Comparison of ENCODE assay signal across 15 cellular contexts in genomic region chr2:99569393-99569792, GRCh38.
A peak's percentile ranks its signal among the peaks of the same experiment; 100 is the strongest.
DNase-seq lines count a peak whose midpoint lies in the region; ATAC-seq and TF ChIP-seq lines count a peak whose summit lies in the region.
"Had no signal": no experiment of that assay in that cellular context is flagged by ENCODE, and none has a peak within 500 bp of the region (broad histone marks: within the 10 kb centered on the region; RNA-seq: fewer than 3 reads in every experiment).

No MANE protein-coding gene starts in this region.

- DNase-seq in COR-L47 (lab: John Stamatoyannopoulos, UW) = peak; percentile 32
- peak; percentile 33 for DNase-seq in NCI-H1417 treated with DMSO at 0.1 percent for 48 hours (lab: John Stamatoyannopoulos, UW)
- DNase-seq in NCI-H526 treated with DMSO at 0.1 percent for 48 hours (lab: John Stamatoyannopoulos, UW) = peak; percentile 69
- peak; percentile 29 for DNase-seq in kidney glomerular epithelial cell (lab: John Stamatoyannopoulos, UW)
- DNase-seq in KG1 (lab: John Stamatoyannopoulos, UW) = no peak
- no peak for DNase-seq in WTC11 (ENCODE audit: low spot score)
- no peak for DNase-seq in HEK293T (ENCODE audit: extremely low spot score)
- DNase-seq: CD8-positive, alpha-beta T cell; DMS79; KBM-7; NCI-H187; NCI-H510A; SJCRH30 had no signal

- H3K9me3 Mint-ChIP-seq in WTC11 = no peaks in the 10 kb centered on the region
- H3K9me3 Mint-ChIP-seq: CD8-positive, alpha-beta T cell had no signal

- POLR2A ChIA-PET in WTC11 (lab: Charles Lee) (no interaction called here), HEK293T (lab: Yijun Ruan, JAX) (no interaction called here)

- CTCF ChIA-PET in WTC11 (lab: Charles Lee) = no interaction called here
- CTCF ChIA-PET in HEK293T (lab: Yijun Ruan, JAX) = no interaction called here

- H3K27me3 Mint-ChIP-seq in WTC11 (ENCODE audit: low read depth) = no peaks in the 10 kb centered on the region

- H3K4me3 Mint-ChIP-seq in WTC11 = no peak overlapping the region
- H3K4me3 Mint-ChIP-seq: CD8-positive, alpha-beta T cell had no signal

- ATAC-seq in WTC11 = no peak
- ATAC-seq: CD8-positive, alpha-beta T cell; HepG2; Panc1 had no signal

- no peaks in the 10 kb centered on the region for H3K36me3 Mint-ChIP-seq in WTC11

- TF ChIP-seq CTCF in WTC11 (IDR thresholded peaks at IDR 0.05) = no peak

- H3K27ac Mint-ChIP-seq in WTC11 = no peak overlapping the region
- H3K27ac Mint-ChIP-seq: CD8-positive, alpha-beta T cell had no signal

- H3K4me1 Mint-ChIP-seq in WTC11 = peaks cover 29% of the 10 kb centered on the region

TF ChIP-seq in WTC11, 78 proteins besides CTCF, POLR2A, EP300 and RAD21:
- no peak for TF ChIP-seq ZNF138 (CRISPR knock-in tag; conservative IDR thresholded peaks at IDR 0.05)
- TF ChIP-seq SMAD3 (CRISPR knock-in tag; IDR thresholded peaks at IDR 0.05; ENCODE audit: borderline replicate concordance) = no peak

TF ChIP-seq in HEK293T, 16 proteins besides CTCF, POLR2A, EP300 and RAD21:
- no peak for TF ChIP-seq ELF4 (IDR thresholded peaks at IDR 0.05)
- TF ChIP-seq CTBP1 (IDR thresholded peaks at IDR 0.05; ENCODE audit: borderline replicate concordance) = no peak

Comparison
In these comparisons a context has a peak if more than half of its experiments do, and no peak if none do; other contexts are left out.
1. DNase-seq: peak in COR-L47 (single experiment), NCI-H1417 treated with DMSO at 0.1 percent for 48 hours (single experiment), NCI-H526 treated with DMSO at 0.1 percent for 48 hours (single experiment) and kidney glomerular epithelial cell (single experiment); none in KG1 (single experiment), WTC11 (single experiment) and HEK293T (single experiment).